ENCODE assay signal across 20 cellular contexts in the genomic region with DNA sequence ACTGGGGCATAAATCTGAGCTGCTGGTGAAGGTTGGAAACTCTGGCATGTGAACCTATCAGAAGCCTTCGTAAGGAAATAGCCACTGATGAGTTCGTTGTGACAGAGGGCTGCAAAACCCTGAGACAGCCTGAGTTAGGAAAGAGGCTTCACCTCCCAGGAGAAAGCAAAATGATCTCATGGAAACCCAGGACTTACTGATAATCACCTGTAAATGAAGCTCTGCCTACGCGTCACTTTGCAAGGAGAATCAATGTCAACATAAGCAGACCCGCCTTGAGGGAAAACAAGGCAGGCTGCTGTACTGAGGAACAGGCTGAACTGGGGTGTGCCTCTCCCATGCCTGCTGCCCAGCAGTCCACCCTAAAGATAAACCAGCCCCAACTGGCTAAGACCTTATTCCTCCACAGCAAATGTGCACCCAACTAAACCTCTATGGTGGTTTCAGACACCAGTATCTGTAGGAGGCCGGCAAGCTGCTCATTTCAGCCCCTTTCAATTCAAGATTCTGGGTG. TPM values are rescaled to one million over a fixed set of nuclear protein-coding genes. Genes with fewer than 3 reads are reported as not detected.
DNase-seq lines count a peak whose midpoint lies in the region; ATAC-seq and TF ChIP-seq lines count a peak whose summit lies in the region.
"Had no signal": no experiment of that assay in that cellular context is flagged by ENCODE, and none has a peak within 500 bp of the region (broad histone marks: within the 10 kb centered on the region; RNA-seq: fewer than 3 reads in every experiment).

No MANE protein-coding gene starts in this region.

- ATAC-seq in left lung (no peak), HG03108 (IDR thresholded peaks at IDR 0.05; ENCODE audit: unreplicated experiment) (no peak)
- no peak for ATAC-seq in activated naive CD8-positive, alpha-beta T cell treated with anti-CD3 and anti-CD28 coated beads, Interleukin-2, amount 50 U/mL, for 24 hours
- ATAC-seq: activated T-helper 17 cell treated with anti-CD3 and anti-CD28 coated beads, Interleukin-2, amount 50 U/mL, for 72 hours; natural killer cell had no signal

- H3K9me3 ChIP-seq in GM23248 (ENCODE audit: low read depth) (no peaks in the 10 kb centered on the region), left lung (peaks cover 0 to 5% of the 10 kb centered on the region in 2 donors), prostate gland (no peaks in the 10 kb centered on the region)

- no peak for DNase-seq in GM23248
- no peak for DNase-seq in chondrocyte (ENCODE audit: low spot score)
- no peak for DNase-seq in left lung
- peak; percentile 12 for DNase-seq in prostate gland (ENCODE audit: low spot score)
- no peak for DNase-seq in amniotic stem cell (lab: John Stamatoyannopoulos, UW)
- DNase-seq in activated naive CD8-positive, alpha-beta T cell treated with anti-CD3 and anti-CD28 coated beads, Interleukin-2, amount 50 U/mL, for 24 hours, result no peak
- no peak for DNase-seq in activated effector memory CD4-positive, alpha-beta T cell treated with Interleukin-2 at 50 U/mL for 16 hours
- DNase-seq: activated CD4-positive, alpha-beta T cell treated with anti-CD3 and anti-CD28 coated beads, Interleukin-2, amount 10 ng/mL, durations not matched to agents 24 days and 14 days; dorsolateral prefrontal cortex; heart right ventricle; immature natural killer cell; natural killer cell; NCI-H1105 treated with DMSO at 0.1 percent for 48 hours; NCI-H2107; NCI-H524 treated with DMSO at 0.1 percent for 48 hours; spleen had no signal

- no peaks in the 10 kb centered on the region for H3K36me3 Mint-ChIP-seq in chondrocyte (ENCODE audit: low read depth)
- no peaks in the 10 kb centered on the region for H3K36me3 Mint-ChIP-seq in activated naive CD8-positive, alpha-beta T cell treated with anti-CD3 and anti-CD28 coated beads, Interleukin-2, amount 50 U/mL, for 24 hours (ENCODE audit: low read depth)
- H3K36me3 Mint-ChIP-seq: immature natural killer cell, natural killer cell had no signal

- H3K4me1 Mint-ChIP-seq in chondrocyte (ENCODE audit: low read depth), result peaks cover 24% of the 10 kb centered on the region
- peaks cover 3% of the 10 kb centered on the region for H3K4me1 Mint-ChIP-seq in activated naive CD8-positive, alpha-beta T cell treated with anti-CD3 and anti-CD28 coated beads, Interleukin-2, amount 50 U/mL, for 24 hours
- H3K4me1 Mint-ChIP-seq: activated CD4-positive, alpha-beta T cell treated with anti-CD3 and anti-CD28 coated beads, Interleukin-2, amount 10 ng/mL, durations not matched to agents 24 days and 14 days; activated T-helper 17 cell treated with anti-CD3 and anti-CD28 coated beads, Interleukin-2, amount 50 U/mL, for 72 hours; immature natural killer cell; natural killer cell had no signal

- TF ChIP-seq CTCF in chondrocyte (IDR thresholded peaks at IDR 0.05), result no peak
- no peak for TF ChIP-seq CTCF in left lung (IDR thresholded peaks at IDR 0.05)
- TF ChIP-seq CTCF in prostate gland (IDR thresholded peaks at IDR 0.05), result no peak

- H3K4me3 Mint-ChIP-seq in chondrocyte (ENCODE audit: unreplicated experiment), result no peak overlapping the region
- no peak overlapping the region for H3K4me3 Mint-ChIP-seq in activated naive CD8-positive, alpha-beta T cell treated with anti-CD3 and anti-CD28 coated beads, Interleukin-2, amount 50 U/mL, for 24 hours
- H3K4me3 Mint-ChIP-seq: activated CD4-positive, alpha-beta T cell treated with anti-CD3 and anti-CD28 coated beads, Interleukin-2, amount 10 ng/mL, durations not matched to agents 24 days and 14 days; activated T-helper 17 cell treated with anti-CD3 and anti-CD28 coated beads, Interleukin-2, amount 50 U/mL, for 72 hours; immature natural killer cell; natural killer cell had no signal

- no peaks in the 10 kb centered on the region for H3K9me2 ChIP-seq in GM23248 (ENCODE audit: insufficient read depth)

- H3K4me1 ChIP-seq in GM23248 (ENCODE audit: insufficient read depth), result peaks cover 13% of the 10 kb centered on the region
- peaks cover 8 to 30% of the 10 kb centered on the region in 2 donors for H3K4me1 ChIP-seq in left lung
- H3K4me1 ChIP-seq in prostate gland (replicated peaks), result peaks cover 3% of the 10 kb centered on the region

- H3K4me2 ChIP-seq in GM23248 (ENCODE audit: unreplicated experiment), result no peak overlapping the region

- H3K9ac ChIP-seq in GM23248, result no peak overlapping the region

- H3K27ac ChIP-seq in GM23248 (no peak overlapping the region), left lung (peak overlapping the region; percentile 41 to 68), prostate gland (no peak overlapping the region)
- H3K27ac ChIP-seq: cardiac muscle cell, dorsolateral prefrontal cortex had no signal

- H3K27me3 ChIP-seq in GM23248 (replicated peaks; ENCODE audit: insufficient read depth) (no peaks in the 10 kb centered on the region), left lung (no peaks in the 10 kb centered on the region), prostate gland (replicated peaks; ENCODE audit: insufficient read depth) (no peaks in the 10 kb centered on the region)
- H3K27me3 ChIP-seq: cardiac muscle cell, heart right ventricle, spleen had no signal

- in situ Hi-C loops in GM23248 (cut with MboI), result no loop called here

- peaks cover 9% of the 10 kb centered on the region for H3K9me3 Mint-ChIP-seq in chondrocyte (ENCODE audit: low read depth)
- H3K9me3 Mint-ChIP-seq in activated naive CD8-positive, alpha-beta T cell treated with anti-CD3 and anti-CD28 coated beads, Interleukin-2, amount 50 U/mL, for 24 hours, result no peaks in the 10 kb centered on the region
- H3K9me3 Mint-ChIP-seq: activated CD4-positive, alpha-beta T cell treated with anti-CD3 and anti-CD28 coated beads, Interleukin-2, amount 10 ng/mL, durations not matched to agents 24 days and 14 days; activated T-helper 17 cell treated with anti-CD3 and anti-CD28 coated beads, Interleukin-2, amount 50 U/mL, for 72 hours; immature natural killer cell; natural killer cell had no signal

- no peak overlapping the region for H3K4me3 ChIP-seq in GM23248
- no peak overlapping the region for H3K4me3 ChIP-seq in left lung
- H3K4me3 ChIP-seq in prostate gland, result no peak overlapping the region
- H3K4me3 ChIP-seq: cardiac muscle cell, dorsolateral prefrontal cortex, heart right ventricle, lung, spleen had no signal

- H3K27me3 Mint-ChIP-seq in chondrocyte (ENCODE audit: low read depth), result no peaks in the 10 kb centered on the region
- H3K27me3 Mint-ChIP-seq in activated naive CD8-positive, alpha-beta T cell treated with anti-CD3 and anti-CD28 coated beads, Interleukin-2, amount 50 U/mL, for 24 hours, result no peaks in the 10 kb centered on the region
- H3K27me3 Mint-ChIP-seq: activated T-helper 17 cell treated with anti-CD3 and anti-CD28 coated beads, Interleukin-2, amount 50 U/mL, for 72 hours had no signal

- no peak for TF ChIP-seq POLR2A in prostate gland (IDR thresholded peaks at IDR 0.05)

- no peaks in the 10 kb centered on the region for H3K36me3 ChIP-seq in GM23248 (ENCODE audit: low read depth)
- no peaks in the 10 kb centered on the region for H3K36me3 ChIP-seq in left lung
- no peaks in the 10 kb centered on the region for H3K36me3 ChIP-seq in prostate gland
- H3K36me3 ChIP-seq: cardiac muscle cell, heart right ventricle, spleen had no signal

- no peaks in the 10 kb centered on the region for H3K79me2 ChIP-seq in GM23248 (ENCODE audit: insufficient read depth)

- no peaks in the 10 kb centered on the region for H3F3A ChIP-seq in GM23248 (ENCODE audit: insufficient read depth)

- H2AFZ ChIP-seq in GM23248, result peak overlapping the region; percentile 29; the same call in 1 of the 2 replicates

- peak overlapping the region; percentile 86 for H3K27ac Mint-ChIP-seq in chondrocyte (ENCODE audit: unreplicated experiment)
- H3K27ac Mint-ChIP-seq in activated naive CD8-positive, alpha-beta T cell treated with anti-CD3 and anti-CD28 coated beads, Interleukin-2, amount 50 U/mL, for 24 hours, result no peak overlapping the region
- H3K27ac Mint-ChIP-seq: activated CD4-positive, alpha-beta T cell treated with anti-CD3 and anti-CD28 coated beads, Interleukin-2, amount 10 ng/mL, durations not matched to agents 24 days and 14 days; activated T-helper 17 cell treated with anti-CD3 and anti-CD28 coated beads, Interleukin-2, amount 50 U/mL, for 72 hours; immature natural killer cell; natural killer cell had no signal

- no peaks in the 10 kb centered on the region for H4K20me1 ChIP-seq in GM23248 (ENCODE audit: insufficient read depth)

- WGBS in GM23248 (ENCODE audit: low coverage in 1 of 2, low lambda C conversion rate in 2 of 2, missing lambda C conversion rate in 2 of 2), 2 experiments, result 86 to 92% methylated on average over 6 of the region's 6 CpGs
- WGBS in prostate gland, result 85% methylated on average over 6 of the region's 6 CpGs

- intact Hi-C loops in left lung (cut with DNase I) (no loop called here), prostate gland (cut with DNase I) (no loop called here)

RNA-seq across cellular contexts. Expression of gene SLC44A3, which starts 46.8 kb away (rescaled TPM):
- total RNA-seq in GM23248 (2014; rRNA removed; shearing (Covaris generic)), result 1.6 and 3.3 TPM in 2 replicates
- 2.0 and 2.1 TPM in 2 replicates for polyA plus RNA-seq in GM23248 (2016; fragmentation: Nextera tagmentation; extraction: Ambion mirVana)
- total RNA-seq in chondrocyte, result 1.5 to 2.5 TPM (median 2.2 TPM) in 3 replicates
- 10 to 100 TPM; 14.1 to 38.4 TPM for total RNA-seq in left lung
- total RNA-seq in prostate gland, result 10 to 100 TPM; 15.4 to 16.2 TPM
- total RNA-seq: activated CD4-positive, alpha-beta T cell treated with anti-CD3 and anti-CD28 coated beads, Interleukin-2, amount 10 ng/mL, durations not matched to agents 24 days and 14 days had no signal
- polyA plus RNA-seq: immature natural killer cell had no signal

Comparison
In these comparisons a context has a peak if more than half of its experiments do, and no peak if none do; other contexts are left out.
1. H3K27ac ChIP-seq: peak in left lung (2 of 2); none in GM23248 (single experiment) and prostate gland (0 of 2).